Comparison of ENCODE assay signal across 8 cellular contexts in genomic region chr11:65133724-65134123, GRCh38. TPM values are rescaled to one million over a fixed set of nuclear protein-coding genes. Genes with fewer than 3 reads are reported as not detected.
DNase-seq lines count a peak whose midpoint lies in the region; ATAC-seq and TF ChIP-seq lines count a peak whose summit lies in the region.

No MANE protein-coding gene starts in this region.

- no peaks in the 10 kb centered on the region for H3K9me3 ChIP-seq in WERI-Rb-1 (ENCODE audit: severe bottlenecking)
- no peaks in the 10 kb centered on the region for H3K9me3 ChIP-seq in cardiac muscle cell (ENCODE audit: low read depth)
- no peaks in the 10 kb centered on the region for H3K9me3 ChIP-seq in gastrocnemius medialis

- no peak for TF ChIP-seq CTCF in GM12865 (IDR thresholded peaks at IDR 0.05; ENCODE audit: insufficient read depth, low read depth, low read length, missing control alignments)
- no peak for TF ChIP-seq CTCF in WERI-Rb-1 (IDR thresholded peaks at IDR 0.05; ENCODE audit: low read depth, low read length)
- no peak for TF ChIP-seq CTCF in cardiac muscle cell (IDR thresholded peaks at IDR 0.05; ENCODE audit: low read depth, low read length)
- TF ChIP-seq CTCF in gastrocnemius medialis (IDR thresholded peaks at IDR 0.05 in 4 of 5, conservative IDR thresholded peaks at IDR 0.05 in 1 of 5): no peak

- peaks cover 12% of the 10 kb centered on the region for H3K4me1 ChIP-seq in cardiac muscle cell (ENCODE audit: low read depth)
- peaks cover 27 to 29% of the 10 kb centered on the region in 2 donors for H3K4me1 ChIP-seq in gastrocnemius medialis

- in situ Hi-C loops in gastrocnemius medialis (cut with MboI; ENCODE audit: low sequenced_read_pairs in 4 of 4) (no loop called here), G401 (cut with HindIII; ENCODE audit: low sequenced_read_pairs) (no loop called here)

- H3K27ac ChIP-seq in WERI-Rb-1 (peak overlapping the region; percentile 100), cardiac muscle cell (peak overlapping the region; percentile 98), gastrocnemius medialis (peak overlapping the region; percentile 87 to 99 (median 98))

- DNase-seq in GM12865 (ENCODE audit: low read depth) (no peak), WERI-Rb-1 (no peak), cardiac muscle cell (ENCODE audit: low read depth in 1 of 2, low spot score in 1 of 2) (peak in 1 of 2 donors; percentile 54), gastrocnemius medialis (peak in 1 of 2 donors; percentile 47), AG20443 (ENCODE audit: low spot score) (no peak), HuH-7.5 (ENCODE audit: low spot score) (no peak), NCI-H446 (lab: John Stamatoyannopoulos, UW) (no peak), G401 (ENCODE audit: low spot score) (no peak)

- peaks cover 42% of the 10 kb centered on the region for H3K36me3 ChIP-seq in WERI-Rb-1
- peaks cover 23% of the 10 kb centered on the region for H3K36me3 ChIP-seq in cardiac muscle cell
- peaks cover 0 to 42% of the 10 kb centered on the region in 2 donors for H3K36me3 ChIP-seq in gastrocnemius medialis

- TF ChIP-seq POLR2A in gastrocnemius medialis (IDR thresholded peaks at IDR 0.05): no peak

- H3K4me3 ChIP-seq in GM12865 (ENCODE audit: low read depth, low read length): peak overlapping the region; percentile 78
- peak overlapping the region; percentile 65 for H3K4me3 ChIP-seq in WERI-Rb-1 (ENCODE audit: low read depth, low read length)
- peak overlapping the region; percentile 82 for H3K4me3 ChIP-seq in cardiac muscle cell
- H3K4me3 ChIP-seq in gastrocnemius medialis: peak overlapping the region; percentile 84 to 99 (median 92)

- intact Hi-C loops in gastrocnemius medialis (cut with DNase I; ENCODE audit: low total_unique reads): loop anchor here (1.0 to 2.0 kb wide), 3 partner anchors 11 to 723 kb away; partner anchors contain the start of genes FAU and MRPL49

- no peaks in the 10 kb centered on the region for H3K27me3 ChIP-seq in WERI-Rb-1 (ENCODE audit: insufficient read depth, low read depth, severe bottlenecking)
- no peaks in the 10 kb centered on the region for H3K27me3 ChIP-seq in cardiac muscle cell
- no peaks in the 10 kb centered on the region for H3K27me3 ChIP-seq in gastrocnemius medialis

- no peak for ATAC-seq in gastrocnemius medialis

RNA-seq across cellular contexts. Expression of gene SYVN1, which starts 0.6 kb away (rescaled TPM):
- total RNA-seq in cardiac muscle cell (15.9 and 16.8 TPM in 2 replicates), gastrocnemius medialis (10 to 100 TPM; 24.6 to 77.5 (median 37.3) TPM)
- polyA plus RNA-seq in cardiac muscle cell: 13.9 and 16.2 TPM in 2 replicates
- 6.9 and 16.3 TPM in 2 replicates for total RNA-seq in G401 (2014; rRNA removed; shearing (Covaris generic))

RNA-seq across cellular contexts. Expression of gene MRPL49, which starts 11.6 kb away (rescaled TPM):
- total RNA-seq in cardiac muscle cell: 99.3 and 122 TPM in 2 replicates
- 78.2 and 90.4 TPM in 2 replicates for polyA plus RNA-seq in cardiac muscle cell
- total RNA-seq in gastrocnemius medialis: 10 to 100 TPM; 54.9 to 76.5 (median 63.6) TPM
- 108 and 117 TPM in 2 replicates for total RNA-seq in G401 (2014; rRNA removed; shearing (Covaris generic))

RNA-seq across cellular contexts. Expression of gene FAU, which starts 11.8 kb away (rescaled TPM):
- total RNA-seq in cardiac muscle cell: 882 and 1,183 TPM in 2 replicates
- 398 and 546 TPM in 2 replicates for polyA plus RNA-seq in cardiac muscle cell
- total RNA-seq in gastrocnemius medialis: 100 to 1,000 TPM; 353 to 521 (median 436) TPM
- 137 and 188 TPM in 2 replicates for total RNA-seq in G401 (2014; rRNA removed; shearing (Covaris generic))

RNA-seq across cellular contexts. Expression of gene ZNHIT2, which starts 16.2 kb away (rescaled TPM):
- total RNA-seq in cardiac muscle cell (22.6 and 31.8 TPM in 2 replicates), gastrocnemius medialis (10 to 100 TPM; 10.3 to 30.7 (median 24.1) TPM)
- 19.5 and 32.8 TPM in 2 replicates for polyA plus RNA-seq in cardiac muscle cell
- 12.7 and 21.0 TPM in 2 replicates for total RNA-seq in G401 (2014; rRNA removed; shearing (Covaris generic))

RNA-seq across cellular contexts. Expression of gene TM7SF2, which starts 22.1 kb away (rescaled TPM):
- total RNA-seq in cardiac muscle cell (186 and 295 TPM in 2 replicates), gastrocnemius medialis (10 to 100 TPM in 2 of 4 donors, 1 to 10 TPM in 2; 7.3 to 18.4 (median 11.0) TPM)
- 197 and 277 TPM in 2 replicates for polyA plus RNA-seq in cardiac muscle cell
- total RNA-seq in G401 (2014; rRNA removed; shearing (Covaris generic)): 23.5 and 39.0 TPM in 2 replicates
